Comparison of ENCODE assay signal across 18 cellular contexts in the genomic region with DNA sequence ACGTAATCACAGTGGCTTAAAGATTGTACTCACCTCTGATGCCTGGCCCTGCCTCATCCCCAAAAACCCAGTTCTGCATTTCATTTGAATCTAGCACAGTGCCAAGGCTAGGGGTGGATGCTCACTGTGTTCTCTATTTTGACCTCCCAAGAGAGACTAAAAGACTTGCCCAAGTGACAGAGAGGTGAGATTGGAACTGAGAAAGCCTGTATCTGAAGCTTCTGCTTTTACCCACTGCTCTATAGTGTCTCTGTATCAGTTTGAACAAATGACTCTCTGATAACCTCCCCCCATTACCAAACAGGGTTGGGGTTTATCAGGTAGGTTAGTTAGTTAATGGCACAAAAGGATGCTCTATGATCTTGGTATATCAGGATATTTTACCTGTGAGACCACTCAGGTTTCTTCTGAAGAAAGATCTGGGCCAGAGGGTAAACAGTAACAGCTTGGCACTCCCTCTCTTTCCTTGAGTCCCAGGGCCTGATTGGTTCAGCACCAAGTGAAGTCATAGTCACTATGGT. TPM values are rescaled to one million over a fixed set of nuclear protein-coding genes. Genes with fewer than 3 reads are reported as not detected.
"Had no signal": no experiment of that assay in that cellular context is flagged by ENCODE, and none has a peak within 500 bp of the region (broad histone marks: within the 10 kb centered on the region; RNA-seq: fewer than 3 reads in every experiment).

Gene ETDB, minus strand, starts transcription at position 471 of the 521 bp plus-strand sequence. CDS start 1,265 bp downstream, outside the sequence.

RNA-seq across cellular contexts. Expression of gene ETDB, which starts in this region (rescaled TPM):
- total RNA-seq: naive thymus-derived CD8-positive, alpha-beta T cell; natural killer cell treated with Interleukin-12 subunit alpha and Interleukin-12 subunit beta and Interleukin-15 and Interleukin-18, amount 100 ng/mL, for 72 hours; neural crest cell; omental fat pad; osteocyte; pancreas; posterior vena cava; prostate gland; pulmonary artery endothelial cell; right atrium auricular region; sciatic nerve; smooth muscle cell; spleen; suprapubic skin; transverse colon; upper lobe of right lung; urinary bladder; uterus had no signal
- polyA plus RNA-seq: naive thymus-derived CD8-positive, alpha-beta T cell; pancreas; smooth muscle cell; spleen; urinary bladder had no signal
